In the genomic region with DNA sequence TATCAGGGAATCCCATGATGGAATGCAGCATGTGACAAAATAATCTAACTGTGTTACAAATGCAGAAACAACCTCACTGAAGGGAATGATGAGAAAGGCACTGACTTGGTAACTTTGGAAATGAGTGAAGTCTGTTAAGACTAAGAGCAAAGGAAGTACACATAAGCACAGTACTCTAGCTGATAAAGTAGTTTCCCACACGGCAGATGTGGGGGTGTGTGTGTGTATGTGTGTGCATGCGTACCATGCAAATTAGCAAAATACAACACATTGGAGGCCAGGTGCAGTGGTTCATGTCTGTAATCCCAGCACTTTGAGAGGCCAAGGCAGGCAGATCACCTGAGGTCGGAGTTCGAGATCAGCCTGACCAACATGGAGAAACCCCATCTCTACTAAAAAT, we compare ENCODE assay signal across 27 cellular contexts. TPM values are rescaled to one million over a fixed set of nuclear protein-coding genes. Genes with fewer than 3 reads are reported as not detected.
DNase-seq lines count a peak whose midpoint lies in the region; ATAC-seq, FAIRE-seq and TF ChIP-seq lines count a peak whose summit lies in the region.
"Had no signal": no experiment of that assay in that cellular context is flagged by ENCODE, and none has a peak within 500 bp of the region (broad histone marks: within the 10 kb centered on the region; RNA-seq: fewer than 3 reads in every experiment).

No MANE protein-coding gene starts in this region.

- peaks cover 8% of the 10 kb centered on the region; the same call in 1 of the 2 replicates for H3K4me1 ChIP-seq in HepG2 (ENCODE audit: insufficient read depth, low read length)
- no peaks in the 10 kb centered on the region for H3K4me1 ChIP-seq in right lobe of liver
- H3K4me1 ChIP-seq: Caco-2 had no signal

- H4K20me1 ChIP-seq in HepG2 (ENCODE audit: insufficient read depth, low read length): no peaks in the 10 kb centered on the region
- H4K20me1 ChIP-seq: BLaER1 had no signal

- no peak overlapping the region for H2AFZ ChIP-seq in HepG2 (ENCODE audit: low read length)
- H2AFZ ChIP-seq: GM23338 had no signal

- WGBS in HepG2 (ENCODE audit: low lambda C conversion rate): 41% methylated on average over 4 of the region's 4 CpGs
- 81% methylated on average over 4 of the region's 4 CpGs for WGBS in right lobe of liver (ENCODE audit: insufficient coverage, low coverage, low lambda C conversion rate, missing lambda C conversion rate)

- no peak for ATAC-seq in HepG2
- ATAC-seq in right lobe of liver: no peak
- no peak for ATAC-seq in left ventricle myocardium superior
- ATAC-seq: GM23338, Panc1 had no signal

- POLR2A ChIA-PET in HepG2 (lab: Yijun Ruan, JAX): interaction anchor here (1.5 kb wide), 1 partner anchor 95 kb away, joined by 3 read pairs; no protein-coding TSS in a partner anchor

- H3K36me3 ChIP-seq in HepG2 (replicated peaks in 1 of 2; ENCODE audit: control insufficient read depth in 1 of 2, insufficient read depth in 2 of 2, low read length in 2 of 2) (no peaks in the 10 kb centered on the region), right lobe of liver (no peaks in the 10 kb centered on the region)
- H3K36me3 ChIP-seq: BLaER1 had no signal

- H3K4me3 ChIP-seq in HepG2 (replicated peaks in 1 of 3; ENCODE audit: insufficient read depth in 1 of 3, low read depth in 2 of 3, low read length in 3 of 3) (no peak overlapping the region), right lobe of liver (no peak overlapping the region)
- H3K4me3 ChIP-seq: BLaER1, GM23338 had no signal

- in situ Hi-C loops in HepG2 (cut with HindIII; ENCODE audit: extremely low pct_ligation_motif_present, low pct_unique_long_range_greater_than_20kb): no loop called here

- TF ChIP-seq POLR2A in HepG2 (IDR thresholded peaks at IDR 0.05; ENCODE audit: insufficient read depth in 1 of 2, low read depth in 2 of 2, low read length in 2 of 2) (no peak), right lobe of liver (IDR thresholded peaks at IDR 0.05) (no peak)

- TF ChIP-seq EP300 in HepG2 (IDR thresholded peaks at IDR 0.05; ENCODE audit: low read depth in 2 of 2, low read length in 2 of 2) (no peak), HepG2 (CRISPR knock-in tag; IDR thresholded peaks at IDR 0.05; ENCODE audit: borderline replicate concordance) (no peak)

- TF ChIP-seq RAD21 in HepG2 (CRISPR knock-in tag; IDR thresholded peaks at IDR 0.05): no peak

- H3K27ac ChIP-seq in HepG2 (ENCODE audit: extremely low read length, insufficient read depth, low read length) (no peak overlapping the region), right lobe of liver (no peak overlapping the region)
- H3K27ac ChIP-seq: 22Rv1, BLaER1, HL-60 had no signal

- no peaks in the 10 kb centered on the region for H3K79me2 ChIP-seq in HepG2 (ENCODE audit: insufficient read depth, low read length)

- intact Hi-C loops in HepG2 (cut with micrococcal nuclease; ENCODE audit: unreplicated experiment): no loop called here
- intact Hi-C loops in right lobe of liver (cut with DNase I): no loop called here
- intact Hi-C loops in left ventricle myocardium superior (cut with micrococcal nuclease): no loop called here

- H3K4me2 ChIP-seq in HepG2 (ENCODE audit: low read depth, low read length): no peak overlapping the region
- H3K4me2 ChIP-seq: BLaER1, GM23338, SK-N-SH had no signal

- no peak overlapping the region for H3K9ac ChIP-seq in HepG2 (ENCODE audit: insufficient read depth, low read depth, low read length)
- H3K9ac ChIP-seq: BLaER1, SK-N-SH had no signal

- FAIRE-seq in HepG2 (lab: Jason Lieb, UNC): no peak

- H3K27me3 ChIP-seq in HepG2 (ENCODE audit: control insufficient read depth in 1 of 2, insufficient read depth in 2 of 2, low read length in 2 of 2) (peaks cover 0 to 7% of the 10 kb centered on the region in 2 experiments; a peak in 1 of 5 replicates), right lobe of liver (no peaks in the 10 kb centered on the region)
- H3K27me3 ChIP-seq: BLaER1 had no signal

- TF ChIP-seq CTCF in HepG2 (CRISPR knock-in tag; IDR thresholded peaks at IDR 0.05): no peak
- no peak for TF ChIP-seq CTCF in right lobe of liver (IDR thresholded peaks at IDR 0.05)

- DNase-seq in HepG2 (ENCODE audit: low spot score) (no peak), right lobe of liver (no peak), SW480 (ENCODE audit: low spot score) (no peak), left ventricle myocardium superior (no peak)
- DNase-seq: ACHN; Caco-2; CD4-positive, alpha-beta T cell; DMS 273 treated with DMSO at 0.1 percent for 48 hours; DMS79 treated with DMSO at 0.1 percent for 48 hours; HCEC 1CT; KG1; NCI-H1092 treated with DMSO at 0.1 percent for 48 hours; NCI-H1436 treated with DMSO at 0.1 percent for 48 hours; NCI-H2029; NCI-H226; NCI-H524; NCI-H774; NK-92 treated with Interleukin-12 subunit alpha and Interleukin-12 subunit beta, amount 100 ng/mL, for 24 hours; SIG-M5; SK-N-SH; T-helper 1 cell had no signal

- BruUV-seq in HepG2 (replicated peaks; lab: Mats Ljungman, UMichigan): no TSS peak

- peaks cover 5% of the 10 kb centered on the region; the same call in 1 of the 2 replicates for H3K9me3 ChIP-seq in HepG2 (ENCODE audit: low read length)
- peaks cover 0 to 4% (median 0%) of the 10 kb centered on the region in 4 donors for H3K9me3 ChIP-seq in right lobe of liver
- H3K9me3 ChIP-seq: SK-N-SH had no signal

- CTCF ChIA-PET in HepG2 (lab: Yijun Ruan, JAX; ENCODE audit: low intra/inter-chr PET ratio, low total read pairs): no interaction called here

RNA-seq across cellular contexts. Expression of a gene that starts 16.6 kb away (rescaled TPM):
- total RNA-seq in HepG2 (2016; rRNA removed; fragmentation: Illumina TruSeq; extraction: Trizol): not detected in 2 replicates
- not detected in 2 replicates for total RNA-seq in HepG2 (2016; cell fraction: cytosol; rRNA removed; fragmentation: Illumina TruSeq; extraction: Trizol; ENCODE audit: low read depth)
- not detected in 2 replicates for total RNA-seq in HepG2 (2016; cell fraction: insoluble cytoplasmic fraction; rRNA removed; fragmentation: Illumina TruSeq; extraction: Trizol)
- total RNA-seq in HepG2 (2016; cell fraction: membrane; rRNA removed; fragmentation: Illumina TruSeq; extraction: Trizol): not detected in 2 replicates
- not detected in 2 replicates for total RNA-seq in HepG2 (2016; cell fraction: nucleus; rRNA removed; fragmentation: Illumina TruSeq; extraction: Trizol)
- not detected in 2 replicates for polyA plus RNA-seq in HepG2 (2011; rRNA removed)
- not detected in 2 replicates for polyA plus RNA-seq in HepG2 (2011; cell fraction: cytosol; rRNA removed)
- polyA plus RNA-seq in HepG2 (2011; cell fraction: nucleus; rRNA removed): not detected in 2 replicates
- not detected in 2 replicates for polyA plus RNA-seq in HepG2 (2012)
- not detected in 2 replicates for polyA plus RNA-seq in HepG2 (2016; cell fraction: cytosol; fragmentation: Illumina TruSeq; extraction: Trizol; ENCODE audit: low read depth)
- polyA plus RNA-seq in HepG2 (2016; cell fraction: insoluble cytoplasmic fraction; fragmentation: Illumina TruSeq; extraction: Trizol; ENCODE audit: low read depth): not detected in 2 replicates
- not detected in 2 replicates for polyA plus RNA-seq in HepG2 (2016; cell fraction: membrane; fragmentation: Illumina TruSeq; extraction: Trizol; ENCODE audit: low read depth)
- polyA plus RNA-seq in HepG2 (2016; cell fraction: nucleus; fragmentation: Illumina TruSeq; extraction: Trizol; ENCODE audit: insufficient read depth, low read depth): not detected in 2 replicates
- polyA minus RNA-seq in HepG2 (2011; rRNA and poly(A)+ RNA removed; ENCODE audit: low replicate concordance): not detected in 2 replicates
- not detected in 2 replicates for polyA minus RNA-seq in HepG2 (2011; cell fraction: cytosol; rRNA and poly(A)+ RNA removed)
- polyA minus RNA-seq in HepG2 (2011; cell fraction: nucleus; rRNA and poly(A)+ RNA removed): not detected in 2 replicates
- 1 to 10 TPM in 4 of 6 experiments, under 1 TPM in 2; 0.22 to 6.2 (median 1.6) TPM for total RNA-seq in right lobe of liver
- 0.32 TPM for total RNA-seq in left ventricle myocardium superior
- total RNA-seq: Caco-2, HT-29 had no signal
- polyA plus RNA-seq: SK-N-SH had no signal

RNA-seq across cellular contexts. Expression of a gene that starts 24.8 kb away (rescaled TPM):
- total RNA-seq in HepG2 (2016; rRNA removed; fragmentation: Illumina TruSeq; extraction: Trizol): 117 and 172 TPM in 2 replicates
- total RNA-seq in HepG2 (2016; cell fraction: cytosol; rRNA removed; fragmentation: Illumina TruSeq; extraction: Trizol; ENCODE audit: low read depth): 23.5 and 27.8 TPM in 2 replicates
- total RNA-seq in HepG2 (2016; cell fraction: insoluble cytoplasmic fraction; rRNA removed; fragmentation: Illumina TruSeq; extraction: Trizol): 119 and 174 TPM in 2 replicates
- 34.7 and 39.6 TPM in 2 replicates for total RNA-seq in HepG2 (2016; cell fraction: membrane; rRNA removed; fragmentation: Illumina TruSeq; extraction: Trizol)
- 57.8 and 58.4 TPM in 2 replicates for total RNA-seq in HepG2 (2016; cell fraction: nucleus; rRNA removed; fragmentation: Illumina TruSeq; extraction: Trizol)
- polyA plus RNA-seq in HepG2 (2011; rRNA removed): 78.5 and 83.0 TPM in 2 replicates
- polyA plus RNA-seq in HepG2 (2011; cell fraction: cytosol; rRNA removed): 85.7 and 91.7 TPM in 2 replicates
- 55.6 and 67.0 TPM in 2 replicates for polyA plus RNA-seq in HepG2 (2011; cell fraction: nucleus; rRNA removed)
- 61.4 and 66.9 TPM in 2 replicates for polyA plus RNA-seq in HepG2 (2012)
- 17.8 and 18.9 TPM in 2 replicates for polyA plus RNA-seq in HepG2 (2016; cell fraction: cytosol; fragmentation: Illumina TruSeq; extraction: Trizol; ENCODE audit: low read depth)
- polyA plus RNA-seq in HepG2 (2016; cell fraction: insoluble cytoplasmic fraction; fragmentation: Illumina TruSeq; extraction: Trizol; ENCODE audit: low read depth): 134 and 147 TPM in 2 replicates
- polyA plus RNA-seq in HepG2 (2016; cell fraction: membrane; fragmentation: Illumina TruSeq; extraction: Trizol; ENCODE audit: low read depth): 24.1 and 26.8 TPM in 2 replicates
- polyA plus RNA-seq in HepG2 (2016; cell fraction: nucleus; fragmentation: Illumina TruSeq; extraction: Trizol; ENCODE audit: insufficient read depth, low read depth): 102 and 107 TPM in 2 replicates
- 52.2 and 63.9 TPM in 2 replicates for polyA minus RNA-seq in HepG2 (2011; rRNA and poly(A)+ RNA removed; ENCODE audit: low replicate concordance)
- polyA minus RNA-seq in HepG2 (2011; cell fraction: cytosol; rRNA and poly(A)+ RNA removed): 23.7 and 24.1 TPM in 2 replicates
- polyA minus RNA-seq in HepG2 (2011; cell fraction: nucleus; rRNA and poly(A)+ RNA removed): 29.9 and 34.1 TPM in 2 replicates
- 10 to 100 TPM; 46.1 to 71.5 (median 48.7) TPM for total RNA-seq in right lobe of liver
- total RNA-seq in left ventricle myocardium superior: 92.3 TPM

RNA-seq across cellular contexts. Expression of a gene that starts 25.5 kb away (rescaled TPM):
- total RNA-seq in HepG2 (2016; rRNA removed; fragmentation: Illumina TruSeq; extraction: Trizol) (12.9 and 15.1 TPM in 2 replicates), right lobe of liver (10 to 100 TPM in 5 of 6 experiments, 1 to 10 TPM in 1; 9.2 to 22.0 (median 15.5) TPM), left ventricle myocardium superior (41.4 TPM)
- 4.3 and 4.7 TPM in 2 replicates for total RNA-seq in HepG2 (2016; cell fraction: cytosol; rRNA removed; fragmentation: Illumina TruSeq; extraction: Trizol; ENCODE audit: low read depth)
- 12.6 and 15.2 TPM in 2 replicates for total RNA-seq in HepG2 (2016; cell fraction: insoluble cytoplasmic fraction; rRNA removed; fragmentation: Illumina TruSeq; extraction: Trizol)
- total RNA-seq in HepG2 (2016; cell fraction: membrane; rRNA removed; fragmentation: Illumina TruSeq; extraction: Trizol): 7.0 and 8.3 TPM in 2 replicates
- 11.1 and 12.1 TPM in 2 replicates for total RNA-seq in HepG2 (2016; cell fraction: nucleus; rRNA removed; fragmentation: Illumina TruSeq; extraction: Trizol)
- polyA plus RNA-seq in HepG2 (2011; rRNA removed): 18.2 and 19.0 TPM in 2 replicates
- polyA plus RNA-seq in HepG2 (2011; cell fraction: cytosol; rRNA removed): 16.5 and 17.1 TPM in 2 replicates
- polyA plus RNA-seq in HepG2 (2011; cell fraction: nucleus; rRNA removed): 39.8 and 57.2 TPM in 2 replicates
- 16.8 and 22.4 TPM in 2 replicates for polyA plus RNA-seq in HepG2 (2012)
- polyA plus RNA-seq in HepG2 (2016; cell fraction: cytosol; fragmentation: Illumina TruSeq; extraction: Trizol; ENCODE audit: low read depth): 3.1 TPM in 2 replicates
- polyA plus RNA-seq in HepG2 (2016; cell fraction: insoluble cytoplasmic fraction; fragmentation: Illumina TruSeq; extraction: Trizol; ENCODE audit: low read depth): 15.2 and 18.2 TPM in 2 replicates
- polyA plus RNA-seq in HepG2 (2016; cell fraction: membrane; fragmentation: Illumina TruSeq; extraction: Trizol; ENCODE audit: low read depth): 6.2 and 6.5 TPM in 2 replicates
- 43.9 and 44.8 TPM in 2 replicates for polyA plus RNA-seq in HepG2 (2016; cell fraction: nucleus; fragmentation: Illumina TruSeq; extraction: Trizol; ENCODE audit: insufficient read depth, low read depth)
- 12.3 and 25.8 TPM in 2 replicates for polyA minus RNA-seq in HepG2 (2011; rRNA and poly(A)+ RNA removed; ENCODE audit: low replicate concordance)
- polyA minus RNA-seq in HepG2 (2011; cell fraction: cytosol; rRNA and poly(A)+ RNA removed): 6.1 and 7.0 TPM in 2 replicates
- 15.4 and 20.0 TPM in 2 replicates for polyA minus RNA-seq in HepG2 (2011; cell fraction: nucleus; rRNA and poly(A)+ RNA removed)

RNA-seq across cellular contexts. Expression of a gene that starts 27.3 kb away (rescaled TPM):
- total RNA-seq in HepG2 (2016; rRNA removed; fragmentation: Illumina TruSeq; extraction: Trizol) (1.5 and 5.9 TPM in 2 replicates), right lobe of liver (100 to 1,000 TPM in 1 of 6 experiments, 10 to 100 TPM in 4, 1 to 10 TPM in 1; 7.7 to 110 (median 13.8) TPM), left ventricle myocardium superior (7.2 TPM)
- total RNA-seq in HepG2 (2016; cell fraction: cytosol; rRNA removed; fragmentation: Illumina TruSeq; extraction: Trizol; ENCODE audit: low read depth): 0.51 and 0.79 TPM in 2 replicates
- 1.7 and 6.0 TPM in 2 replicates for total RNA-seq in HepG2 (2016; cell fraction: insoluble cytoplasmic fraction; rRNA removed; fragmentation: Illumina TruSeq; extraction: Trizol)
- total RNA-seq in HepG2 (2016; cell fraction: membrane; rRNA removed; fragmentation: Illumina TruSeq; extraction: Trizol): 0.96 and 1.2 TPM in 2 replicates
- total RNA-seq in HepG2 (2016; cell fraction: nucleus; rRNA removed; fragmentation: Illumina TruSeq; extraction: Trizol): 6.6 and 7.9 TPM in 2 replicates
- polyA plus RNA-seq in HepG2 (2011; rRNA removed): 14.8 and 17.4 TPM in 2 replicates
- polyA plus RNA-seq in HepG2 (2011; cell fraction: cytosol; rRNA removed): 2.8 and 4.0 TPM in 2 replicates
- 254 and 355 TPM in 2 replicates for polyA plus RNA-seq in HepG2 (2011; cell fraction: nucleus; rRNA removed)
- 11.4 and 16.7 TPM in 2 replicates for polyA plus RNA-seq in HepG2 (2012)
- polyA plus RNA-seq in HepG2 (2016; cell fraction: cytosol; fragmentation: Illumina TruSeq; extraction: Trizol; ENCODE audit: low read depth): 0.29 and 0.37 TPM in 2 replicates
- polyA plus RNA-seq in HepG2 (2016; cell fraction: insoluble cytoplasmic fraction; fragmentation: Illumina TruSeq; extraction: Trizol; ENCODE audit: low read depth): 1.6 and 2.4 TPM in 2 replicates
- polyA plus RNA-seq in HepG2 (2016; cell fraction: membrane; fragmentation: Illumina TruSeq; extraction: Trizol; ENCODE audit: low read depth): 0.88 and 1.1 TPM in 2 replicates
- 30.4 and 30.9 TPM in 2 replicates for polyA plus RNA-seq in HepG2 (2016; cell fraction: nucleus; fragmentation: Illumina TruSeq; extraction: Trizol; ENCODE audit: insufficient read depth, low read depth)
- 2.9 and 7.7 TPM in 2 replicates for polyA minus RNA-seq in HepG2 (2011; rRNA and poly(A)+ RNA removed; ENCODE audit: low replicate concordance)
- 1.9 and 2.7 TPM in 2 replicates for polyA minus RNA-seq in HepG2 (2011; cell fraction: cytosol; rRNA and poly(A)+ RNA removed)
- 13.7 and 13.8 TPM in 2 replicates for polyA minus RNA-seq in HepG2 (2011; cell fraction: nucleus; rRNA and poly(A)+ RNA removed)

RNA-seq across cellular contexts. Expression of a gene that starts 37.7 kb away (rescaled TPM):
- total RNA-seq in HepG2 (2016; rRNA removed; fragmentation: Illumina TruSeq; extraction: Trizol) (not detected in 2 replicates), right lobe of liver (not detected), left ventricle myocardium superior (not detected)
- not detected in 2 replicates for total RNA-seq in HepG2 (2016; cell fraction: cytosol; rRNA removed; fragmentation: Illumina TruSeq; extraction: Trizol; ENCODE audit: low read depth)
- total RNA-seq in HepG2 (2016; cell fraction: insoluble cytoplasmic fraction; rRNA removed; fragmentation: Illumina TruSeq; extraction: Trizol): not detected in 2 replicates
- total RNA-seq in HepG2 (2016; cell fraction: membrane; rRNA removed; fragmentation: Illumina TruSeq; extraction: Trizol): not detected in 2 replicates
- not detected in 2 replicates for total RNA-seq in HepG2 (2016; cell fraction: nucleus; rRNA removed; fragmentation: Illumina TruSeq; extraction: Trizol)
- not detected in 2 replicates for polyA plus RNA-seq in HepG2 (2011; rRNA removed)
- polyA plus RNA-seq in HepG2 (2011; cell fraction: cytosol; rRNA removed): not detected in 2 replicates
- not detected in 2 replicates for polyA plus RNA-seq in HepG2 (2011; cell fraction: nucleus; rRNA removed)
- not detected in 2 replicates for polyA plus RNA-seq in HepG2 (2012)
- polyA plus RNA-seq in HepG2 (2016; cell fraction: cytosol; fragmentation: Illumina TruSeq; extraction: Trizol; ENCODE audit: low read depth): not detected in 2 replicates
- not detected in 2 replicates for polyA plus RNA-seq in HepG2 (2016; cell fraction: insoluble cytoplasmic fraction; fragmentation: Illumina TruSeq; extraction: Trizol; ENCODE audit: low read depth)
- polyA plus RNA-seq in HepG2 (2016; cell fraction: membrane; fragmentation: Illumina TruSeq; extraction: Trizol; ENCODE audit: low read depth): not detected in 2 replicates
- polyA plus RNA-seq in HepG2 (2016; cell fraction: nucleus; fragmentation: Illumina TruSeq; extraction: Trizol; ENCODE audit: insufficient read depth, low read depth): not detected in 2 replicates
- not detected in 2 replicates for polyA minus RNA-seq in HepG2 (2011; rRNA and poly(A)+ RNA removed; ENCODE audit: low replicate concordance)
- polyA minus RNA-seq in HepG2 (2011; cell fraction: cytosol; rRNA and poly(A)+ RNA removed): not detected in 2 replicates
- not detected in 2 replicates for polyA minus RNA-seq in HepG2 (2011; cell fraction: nucleus; rRNA and poly(A)+ RNA removed)
- total RNA-seq: Caco-2; CD4-positive, alpha-beta T cell; GM23338; HT-29 had no signal
- polyA plus RNA-seq: GM23338, SK-N-SH had no signal
